34 cellular contexts compared by ENCODE assay signal in the genomic region with DNA sequence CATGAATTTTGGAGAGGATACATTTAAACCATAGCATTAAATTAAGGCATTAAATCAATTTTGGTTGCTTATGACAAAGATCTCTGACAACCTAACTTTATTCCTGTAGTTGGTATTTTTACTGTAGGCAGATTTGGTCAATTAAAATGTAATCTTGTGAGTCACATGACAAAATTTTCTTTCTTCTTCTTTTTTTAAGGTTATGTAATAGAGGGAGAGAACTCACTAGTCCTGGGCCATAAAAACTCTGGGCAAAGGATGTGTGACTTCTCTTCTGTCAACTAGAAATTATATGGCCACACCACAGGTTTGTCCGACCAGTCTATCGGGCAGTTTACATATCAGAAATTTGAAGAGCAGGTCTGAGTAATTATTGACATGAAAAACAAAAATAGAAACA.
"Had no signal": no experiment of that assay in that cellular context is flagged by ENCODE, and none has a peak within 500 bp of the region (broad histone marks: within the 10 kb centered on the region; RNA-seq: fewer than 3 reads in every experiment).

No MANE protein-coding gene starts in this region.

- H3K9me3 ChIP-seq: MG63 had no signal

- DNase-seq: Karpas-422, Kasumi-1, MG63, MM.1S, MV-4-11, NCI-H1048, NCI-H1092, NCI-H1092 treated with DMSO at 0.1 percent for 48 hours, NCI-H1105, NCI-H1105 treated with DMSO at 0.1 percent for 48 hours, NCI-H1417, NCI-H1417 treated with DMSO at 0.1 percent for 48 hours, NCI-H1436, NCI-H1436 treated with DMSO at 0.1 percent for 48 hours, NCI-H146, NCI-H1694, NCI-H1694 treated with DMSO at 0.1 percent for 48 hours, NCI-H187, NCI-H187 treated with DMSO at 0.1 percent for 48 hours, NCI-H1930, NCI-H2029, NCI-H2029 treated with DMSO at 0.1 percent for 48 hours, NCI-H2081, NCI-H2081 treated with DMSO at 0.1 percent for 48 hours, NCI-H2107, NCI-H2171, NCI-H2171 treated with DMSO at 0.1 percent for 48 hours, NCI-H2227 treated with DMSO at 0.1 percent for 48 hours, NCI-H226, NCI-H345, NCI-H446, NCI-H446 treated with DMSO at 0.1 percent for 48 hours, NCI-H510A, NCI-H510A treated with DMSO at 0.1 percent for 48 hours had no signal

- H3K4me3 ChIP-seq: MG63 had no signal

- H3K36me3 ChIP-seq: MG63 had no signal

- H3K27me3 ChIP-seq: MG63 had no signal
